ENCODE assay signal across 31 cellular contexts in the genomic region with DNA sequence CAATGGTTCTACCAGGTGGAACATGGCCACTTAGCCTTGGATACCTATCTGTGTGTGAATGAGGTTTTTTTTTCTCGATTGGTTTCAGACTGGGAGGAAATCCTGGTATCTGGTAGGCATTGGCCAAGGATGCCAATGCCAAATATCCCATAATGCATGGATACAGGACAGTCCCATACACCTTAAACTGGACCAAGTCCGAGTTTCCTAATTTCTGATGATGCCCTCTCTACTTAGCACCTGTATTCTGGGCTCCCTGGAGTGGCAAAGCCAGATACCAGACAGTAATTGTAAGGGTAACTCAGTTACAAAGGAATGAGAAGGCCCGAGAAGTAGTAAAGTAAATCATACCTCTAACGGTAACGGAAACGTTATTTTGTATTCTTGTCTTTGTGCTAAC.
"Had no signal": no experiment of that assay in that cellular context is flagged by ENCODE, and none has a peak within 500 bp of the region (broad histone marks: within the 10 kb centered on the region; RNA-seq: fewer than 3 reads in every experiment).

No MANE protein-coding gene starts in this region.

- DNase-seq: activated CD4-positive, alpha-beta T cell treated with anti-CD3 and anti-CD28 coated beads for 36 hours; activated CD4-positive, alpha-beta T cell treated with anti-CD3 and anti-CD28 coated beads, Interleukin-2, amount 10 ng/mL, durations not matched to agents 7 days and 5 days; activated CD4-positive, alpha-beta T cell treated with anti-CD3 and anti-CD28 coated beads, Interleukin-2, amount 50 U/mL, for 48 hours; activated effector memory CD4-positive, alpha-beta T cell treated with anti-CD3 and anti-CD28 coated beads, Interleukin-2, amount 50 U/mL, for 16 hours; activated naive CD4-positive, alpha-beta T cell; activated T-cell treated with anti-CD3 and anti-CD28 coated beads, Interleukin-2, amount 50 U/mL, for 72 hours; adrenal gland; body of pancreas; MG63; NCI-H1048; NCI-H1105 treated with DMSO at 0.1 percent for 48 hours; NCI-H1436; NCI-H1694; NCI-H1930; NCI-H2081 treated with DMSO at 0.1 percent for 48 hours; NCI-H226; NCI-H446 treated with DMSO at 0.1 percent for 48 hours; NCI-H524; NCI-H69; NCI-H82; SHP77; SJCRH30 had no signal

- H3K27me3 ChIP-seq: adrenal gland, body of pancreas, breast epithelium, MG63, SJCRH30 had no signal

- H3K9me3 Mint-ChIP-seq: activated CD4-positive, alpha-beta T cell treated with anti-CD3 and anti-CD28 coated beads, Interleukin-2, amount 10 ng/mL, durations not matched to agents 7 days and 5 days; activated naive CD4-positive, alpha-beta T cell treated with anti-CD3 and anti-CD28 coated beads, Interleukin-2, amount 50 U/mL, for 72 hours; activated T-cell treated with anti-CD3 and anti-CD28 coated beads, Interleukin-2, amount 50 U/mL, for 72 hours; activated T-helper 17 cell treated with anti-CD3 and anti-CD28 coated beads, Interleukin-2, amount 50 U/mL, for 72 hours had no signal

- H3K4me3 Mint-ChIP-seq: activated CD4-positive, alpha-beta T cell treated with anti-CD3 and anti-CD28 coated beads for 36 hours; activated CD4-positive, alpha-beta T cell treated with anti-CD3 and anti-CD28 coated beads, Interleukin-2, amount 10 ng/mL, durations not matched to agents 7 days and 5 days; activated T-cell treated with anti-CD3 and anti-CD28 coated beads, Interleukin-2, amount 50 U/mL, for 72 hours; activated T-helper 17 cell treated with anti-CD3 and anti-CD28 coated beads, Interleukin-2, amount 50 U/mL, for 72 hours had no signal

- H3K27me3 Mint-ChIP-seq: activated CD4-positive, alpha-beta T cell treated with anti-CD3 and anti-CD28 coated beads for 36 hours; activated CD4-positive, alpha-beta T cell treated with anti-CD3 and anti-CD28 coated beads, Interleukin-2, amount 10 ng/mL, durations not matched to agents 7 days and 5 days; activated T-helper 17 cell treated with anti-CD3 and anti-CD28 coated beads, Interleukin-2, amount 50 U/mL, for 72 hours had no signal

- H3K27ac ChIP-seq: adrenal gland, body of pancreas, breast epithelium, SJCRH30 had no signal

- H3K4me1 ChIP-seq: body of pancreas, breast epithelium, SJCRH30 had no signal

- ATAC-seq: activated CD4-positive, alpha-beta T cell treated with anti-CD3 and anti-CD28 coated beads for 36 hours; activated CD4-positive, CD25-positive, alpha-beta regulatory T cell treated with anti-CD3 and anti-CD28 coated beads, Interleukin-2, amount 50 U/mL, for 24 hours; activated naive CD4-positive, alpha-beta T cell treated with anti-CD3 and anti-CD28 coated beads, Interleukin-2, amount 50 U/mL, for 72 hours; activated T-cell treated with anti-CD3 and anti-CD28 coated beads, Interleukin-2, amount 50 U/mL, for 72 hours; activated T-helper 17 cell treated with anti-CD3 and anti-CD28 coated beads, Interleukin-2, amount 50 U/mL, for 72 hours; body of pancreas; K562; Panc1 had no signal

- H3K4me1 Mint-ChIP-seq: activated T-helper 17 cell treated with anti-CD3 and anti-CD28 coated beads, Interleukin-2, amount 50 U/mL, for 72 hours had no signal

- H3K27ac Mint-ChIP-seq: activated CD4-positive, alpha-beta T cell treated with anti-CD3 and anti-CD28 coated beads for 36 hours; activated CD4-positive, alpha-beta T cell treated with anti-CD3 and anti-CD28 coated beads, Interleukin-2, amount 10 ng/mL, durations not matched to agents 7 days and 5 days; activated T-cell treated with anti-CD3 and anti-CD28 coated beads, Interleukin-2, amount 50 U/mL, for 72 hours; activated T-helper 17 cell treated with anti-CD3 and anti-CD28 coated beads, Interleukin-2, amount 50 U/mL, for 72 hours had no signal

- FAIRE-seq: astrocyte, K562, TTC549 had no signal

- H3K4me3 ChIP-seq: adrenal gland, body of pancreas, breast epithelium, K562, MG63, SJCRH30, SK-N-MC had no signal

- H3K9me3 ChIP-seq: adrenal gland, body of pancreas, breast epithelium, MG63, SJCRH30 had no signal
